ENCODE assay signal across 12 cellular contexts in the genomic region with DNA sequence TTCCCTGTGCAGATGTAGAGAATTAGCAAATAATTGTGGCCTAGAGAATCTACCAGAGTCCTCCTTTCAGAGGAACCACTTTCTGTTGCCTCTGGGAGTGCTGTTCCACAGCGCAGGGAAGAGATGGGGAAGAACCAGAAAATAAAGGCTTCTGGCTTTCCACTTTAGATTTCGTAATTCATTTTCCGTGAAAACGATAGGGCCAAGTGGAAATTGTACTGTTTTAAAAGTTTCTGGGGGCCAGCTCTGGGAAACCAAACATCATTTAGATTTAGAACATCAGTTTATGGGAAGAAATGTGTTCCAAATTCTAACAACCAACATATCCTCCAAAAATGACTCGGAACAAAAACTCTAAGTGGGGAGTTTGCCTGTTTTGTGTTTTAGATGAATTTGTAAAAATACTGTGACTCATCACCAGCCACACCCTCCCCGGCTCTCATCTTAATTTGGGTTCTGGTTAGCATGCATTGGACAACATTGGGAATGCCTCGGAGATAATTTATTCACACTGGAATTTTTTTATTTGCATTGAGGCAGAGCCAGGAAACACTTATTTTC.
DNase-seq lines count a peak whose midpoint lies in the region; ATAC-seq and TF ChIP-seq lines count a peak whose summit lies in the region.
"Had no signal": no experiment of that assay in that cellular context is flagged by ENCODE, and none has a peak within 500 bp of the region (broad histone marks: within the 10 kb centered on the region; RNA-seq: fewer than 3 reads in every experiment).

No MANE protein-coding gene starts in this region.

- ATAC-seq in left lobe of liver (peak; percentile 59), upper lobe of left lung (ENCODE audit: low FRiP score in 2 of 2) (peak in 1 of 2 donors; percentile 86)

- H3K4me1 ChIP-seq in breast epithelium (no peaks in the 10 kb centered on the region), upper lobe of left lung (peaks cover under 1 to 9% (median 3%) of the 10 kb centered on the region in 4 donors)

- TF ChIP-seq CTCF in breast epithelium (IDR thresholded peaks at IDR 0.05) (peak in 2 of 3 donors; percentile 32 to 38), upper lobe of left lung (IDR thresholded peaks at IDR 0.05) (peak in 4 of 6 experiments; percentile 17 to 37 (median 24))

- DNase-seq in DMS53 (lab: John Stamatoyannopoulos, UW) (peak; percentile 27), DMS53 treated with DMSO at 0.1 percent for 48 hours (lab: John Stamatoyannopoulos, UW; ENCODE audit: unreplicated experiment) (no peak), breast epithelium (ENCODE audit: low spot score in 2 of 2) (no peak), left lobe of liver (ENCODE audit: low spot score) (no peak), upper lobe of left lung (no peak), hippocampal formation (lab: John Stamatoyannopoulos, UW) (no peak), NCI-H526 treated with DMSO at 0.1 percent for 48 hours (lab: John Stamatoyannopoulos, UW) (no peak), posterior vena cava (ENCODE audit: low spot score) (no peak)
- DNase-seq: 8988T, H7, mesendoderm, PC-9 had no signal

- H3K4me3 ChIP-seq in breast epithelium (no peak overlapping the region), upper lobe of left lung (no peak overlapping the region)
- H3K4me3 ChIP-seq: PC-9 had no signal

- no peaks in the 10 kb centered on the region for H3K36me3 ChIP-seq in breast epithelium
- no peaks in the 10 kb centered on the region for H3K36me3 ChIP-seq in upper lobe of left lung

- TF ChIP-seq POLR2A in breast epithelium (IDR thresholded peaks at IDR 0.05), result no peak
- TF ChIP-seq POLR2A in upper lobe of left lung (IDR thresholded peaks at IDR 0.05), result no peak

- H3K9me3 ChIP-seq in breast epithelium, result no peaks in the 10 kb centered on the region
- no peaks in the 10 kb centered on the region for H3K9me3 ChIP-seq in upper lobe of left lung

- 69 to 80% methylated on average over 7 of the region's 7 CpGs for WGBS in upper lobe of left lung, 2 donors

- TF ChIP-seq EP300 in upper lobe of left lung (IDR thresholded peaks at IDR 0.05), result no peak

- H3K27ac ChIP-seq in breast epithelium, result peak overlapping the region; percentile 79 to 82
- H3K27ac ChIP-seq in upper lobe of left lung, result peak overlapping the region in 2 of 4 donors; percentile 13 to 72
- H3K27ac ChIP-seq: PC-9 had no signal

- no peaks in the 10 kb centered on the region for H3K27me3 ChIP-seq in breast epithelium
- H3K27me3 ChIP-seq in upper lobe of left lung, result no peaks in the 10 kb centered on the region

- intact Hi-C loops in breast epithelium (cut with DNase I; ENCODE audit: low total_unique reads) (no loop called here), posterior vena cava (cut with DNase I) (no loop called here)
